ENCODE assay signal across 8 cellular contexts in the genomic region with DNA sequence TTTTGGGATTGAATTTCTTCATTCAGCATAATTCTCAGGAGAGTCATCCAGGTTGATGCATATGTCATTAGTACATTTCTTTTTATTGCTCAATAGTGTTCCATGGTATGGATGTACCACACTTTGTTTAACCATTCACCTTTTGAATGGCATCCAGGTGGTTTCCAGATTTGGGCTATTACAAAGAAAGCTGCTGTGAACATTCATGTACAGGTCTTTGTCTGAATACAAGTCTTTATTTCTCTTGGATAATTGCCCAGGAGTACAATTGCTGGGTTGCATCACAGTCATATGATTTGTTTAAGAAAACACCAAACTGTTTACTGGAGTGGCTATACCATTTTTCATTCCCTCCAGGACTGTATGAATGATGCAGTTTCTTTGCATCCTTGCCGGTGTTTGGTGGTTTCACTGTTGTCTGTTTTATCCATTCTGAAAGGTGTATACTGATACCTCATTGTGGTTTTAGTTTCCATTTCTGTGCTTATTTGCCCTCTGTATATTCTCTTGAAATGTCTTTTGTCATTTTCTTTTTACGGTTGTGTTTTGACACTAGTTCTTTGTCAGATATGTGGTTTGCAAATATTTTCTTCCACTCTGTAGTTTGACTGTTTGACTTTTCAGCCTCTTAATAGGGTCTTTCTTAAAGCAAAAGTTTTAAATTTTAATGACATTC. TPM values are rescaled to one million over a fixed set of nuclear protein-coding genes. Genes with fewer than 3 reads are reported as not detected.
DNase-seq lines count a peak whose midpoint lies in the region; ATAC-seq and TF ChIP-seq lines count a peak whose summit lies in the region.

No MANE protein-coding gene starts in this region.

- H3K4me3 ChIP-seq in body of pancreas (no peak overlapping the region), Caco-2 (ENCODE audit: low read depth, low read length) (no peak overlapping the region), upper lobe of left lung (no peak overlapping the region)

- H3K4me3 Mint-ChIP-seq in Caco-2 (ENCODE audit: unreplicated experiment) = no peak overlapping the region

- DNase-seq in NCI-H510A treated with DMSO at 0.1 percent for 48 hours (lab: John Stamatoyannopoulos, UW) = peak; percentile 24
- DNase-seq in NCI-H510A (lab: John Stamatoyannopoulos, UW) = no peak
- DNase-seq in NCI-H1105 treated with DMSO at 0.1 percent for 48 hours (lab: John Stamatoyannopoulos, UW) = peak; percentile 91
- no peak for DNase-seq in body of pancreas
- DNase-seq in Caco-2 = no peak
- no peak for DNase-seq in C1 segment of cervical spinal cord (lab: John Stamatoyannopoulos, UW)
- DNase-seq in upper lobe of left lung = no peak

- TF ChIP-seq POLR2A in body of pancreas (IDR thresholded peaks at IDR 0.05) = no peak
- no peak for TF ChIP-seq POLR2A in upper lobe of left lung (IDR thresholded peaks at IDR 0.05)

- H3K9me3 Mint-ChIP-seq in Caco-2 (ENCODE audit: unreplicated experiment) = no peaks in the 10 kb centered on the region

- BruUV-seq in Caco-2 (replicated peaks; lab: Mats Ljungman, UMichigan) = no TSS peak

- H3K27me3 Mint-ChIP-seq in Caco-2 (ENCODE audit: insufficient read depth, unreplicated experiment) = no peaks in the 10 kb centered on the region

- no peaks in the 10 kb centered on the region for H3K4me1 Mint-ChIP-seq in Caco-2 (ENCODE audit: low read depth, unreplicated experiment)

- TF ChIP-seq CTCF in body of pancreas (IDR thresholded peaks at IDR 0.05) = no peak
- TF ChIP-seq CTCF in Caco-2 (IDR thresholded peaks at IDR 0.05; ENCODE audit: insufficient read depth in 1 of 2, low read depth in 1 of 2, low read length in 1 of 2, severe bottlenecking in 1 of 2, unreplicated experiment in 1 of 2) = no peak
- no peak for TF ChIP-seq CTCF in upper lobe of left lung (IDR thresholded peaks at IDR 0.05)

- ATAC-seq in HG02571 (IDR thresholded peaks at IDR 0.05; ENCODE audit: unreplicated experiment) (peak; percentile 98), body of pancreas (peak; percentile 35), upper lobe of left lung (ENCODE audit: low FRiP score in 2 of 2) (no peak)

- H3K9me3 ChIP-seq in body of pancreas (no peaks in the 10 kb centered on the region), Caco-2 (no peaks in the 10 kb centered on the region), upper lobe of left lung (no peaks in the 10 kb centered on the region)

- no peak overlapping the region for H3K27ac Mint-ChIP-seq in Caco-2 (ENCODE audit: unreplicated experiment)

- peaks cover 0 to 8% of the 10 kb centered on the region in 2 donors for H3K36me3 ChIP-seq in body of pancreas (replicated peaks in 1 of 2; ENCODE audit: insufficient read depth in 1 of 2, low read depth in 2 of 2)
- no peaks in the 10 kb centered on the region; the same call in 1 of the 2 replicates for H3K36me3 ChIP-seq in Caco-2 (ENCODE audit: control insufficient read depth, insufficient read depth, low read length)
- peaks cover 0 to 36% (median 11%) of the 10 kb centered on the region in 4 donors for H3K36me3 ChIP-seq in upper lobe of left lung

- peaks cover 5% of the 10 kb centered on the region for H3K36me3 Mint-ChIP-seq in Caco-2 (ENCODE audit: insufficient read depth, unreplicated experiment)

- POLR2A ChIA-PET in Caco-2 (lab: Charles Lee) = no interaction called here

- CTCF ChIA-PET in Caco-2 (lab: Charles Lee) = no interaction called here

- intact Hi-C loops in body of pancreas (cut with DNase I) (no loop called here), Caco-2 (cut with micrococcal nuclease; ENCODE audit: unreplicated experiment) (no loop called here)

- H3K27me3 ChIP-seq in body of pancreas (no peaks in the 10 kb centered on the region), Caco-2 (replicated peaks; ENCODE audit: control insufficient read depth, insufficient read depth, low read length) (no peaks in the 10 kb centered on the region), upper lobe of left lung (no peaks in the 10 kb centered on the region)

- 56 to 59% methylated on average over 2 of the region's 2 CpGs for WGBS in body of pancreas, 2 donors
- WGBS in upper lobe of left lung, 2 donors = 57 to 62% methylated on average over 2 of the region's 2 CpGs

- H3K27ac ChIP-seq in body of pancreas (peak overlapping the region in 1 of 4 donors; percentile 26), upper lobe of left lung (no peak overlapping the region)

- TF ChIP-seq EP300 in upper lobe of left lung (IDR thresholded peaks at IDR 0.05) = no peak

- H3K4me1 ChIP-seq in body of pancreas (peaks cover 17% of the 10 kb centered on the region), Caco-2 (no peaks in the 10 kb centered on the region), upper lobe of left lung (peaks cover 6 to 12% (median 8%) of the 10 kb centered on the region in 4 donors)

RNA-seq across cellular contexts. Expression of a gene that starts 8.8 kb away (rescaled TPM):
- total RNA-seq in body of pancreas = 10 to 100 TPM; 16.3 to 18.1 TPM
- 18.7 and 18.8 TPM in 2 replicates for total RNA-seq in Caco-2 (2022)
- total RNA-seq in upper lobe of left lung = 10 to 100 TPM in 4 of 6 donors, 1 to 10 TPM in 2; 9.4 to 22.6 (median 13.8) TPM

Comparison
In these comparisons a context has a peak if more than half of its experiments do, and no peak if none do; other contexts are left out.
1. DNase-seq: peak in NCI-H510A treated with DMSO at 0.1 percent for 48 hours (single experiment) and NCI-H1105 treated with DMSO at 0.1 percent for 48 hours (single experiment); none in NCI-H510A (single experiment), body of pancreas (0 of 4), Caco-2 (0 of 2), C1 segment of cervical spinal cord (0 of 14) and upper lobe of left lung (0 of 2).
2. ATAC-seq: peak in HG02571 (single experiment) and body of pancreas (single experiment); none in upper lobe of left lung (0 of 2).